ENCODE assay signal across 30 cellular contexts in genomic region chr6:166567813-166568212, GRCh38. TPM values are rescaled to one million over a fixed set of nuclear protein-coding genes. Genes with fewer than 3 reads are reported as not detected.
DNase-seq lines count a peak whose midpoint lies in the region; ATAC-seq, FAIRE-seq and TF ChIP-seq lines count a peak whose summit lies in the region.
"Had no signal": no experiment of that assay in that cellular context is flagged by ENCODE, and none has a peak within 500 bp of the region (broad histone marks: within the 10 kb centered on the region; RNA-seq: fewer than 3 reads in every experiment).

No MANE protein-coding gene starts in this region.

- POLR2A ChIA-PET in IMR-90 (lab: Charles Lee; ENCODE audit: unreplicated experiment) = no interaction called here

- no peak for ATAC-seq in IMR-90 (ENCODE audit: low read depth)
- ATAC-seq: HCT116, left colon had no signal

- H3K9me3 ChIP-seq in IMR-90 (ENCODE audit: control insufficient read depth, insufficient read depth, low read length) (no peaks in the 10 kb centered on the region), keratinocyte (ENCODE audit: control insufficient read depth, low read depth, low read length) (no peaks in the 10 kb centered on the region), skeletal muscle satellite cell (replicated peaks; ENCODE audit: low read length) (no peaks in the 10 kb centered on the region), sigmoid colon (no peaks in the 10 kb centered on the region)
- H3K9me3 ChIP-seq: esophagus muscularis mucosa, gastroesophageal sphincter, right atrium auricular region, thyroid gland had no signal

- H3K23ac ChIP-seq in IMR-90 (ENCODE audit: low read depth, low read length) = no peak overlapping the region

- TF ChIP-seq CTCF in IMR-90 (conservative IDR thresholded peaks at IDR 0.05; ENCODE audit: low read depth, low read length) = no peak
- no peak for TF ChIP-seq CTCF in brain microvascular endothelial cell (IDR thresholded peaks at IDR 0.05; ENCODE audit: low read depth, low read length, missing control alignments)
- TF ChIP-seq CTCF in keratinocyte (optimal IDR thresholded peaks at IDR 0.05 in 1 of 3, IDR thresholded peaks at IDR 0.05 in 1 of 3, conservative IDR thresholded peaks at IDR 0.05 in 1 of 3; ENCODE audit: extremely low read depth in 1 of 3, insufficient read depth in 2 of 3, low read length in 3 of 3) = no peak
- TF ChIP-seq CTCF in sigmoid colon (IDR thresholded peaks at IDR 0.05) = no peak

- H3K4me2 ChIP-seq in IMR-90 (ENCODE audit: low read depth, low read length) = no peak overlapping the region
- H3K4me2 ChIP-seq in keratinocyte (ENCODE audit: control insufficient read depth, extremely low read depth, insufficient read depth, low read depth, low read length) = no peak overlapping the region
- peak overlapping the region; percentile 24 for H3K4me2 ChIP-seq in skeletal muscle satellite cell (ENCODE audit: low read length)
- H3K4me2 ChIP-seq: hepatocyte had no signal

- H2BK5ac ChIP-seq in IMR-90 (ENCODE audit: low read depth, low read length, poor library complexity, severe bottlenecking) = peak overlapping the region; percentile 48

- TF ChIP-seq EP300 in sigmoid colon (IDR thresholded peaks at IDR 0.05) = no peak

- peak overlapping the region; percentile 4 to 41; a peak in 2 of 4 replicates for H4K8ac ChIP-seq in IMR-90 (ENCODE audit: low read depth in 2 of 2, low read length in 2 of 2)

- H4K5ac ChIP-seq in IMR-90 (ENCODE audit: low read depth, low read length) = no peak overlapping the region

- H3K4ac ChIP-seq in IMR-90 (ENCODE audit: low read depth, low read length) = peak overlapping the region; percentile 74

- H3K9ac ChIP-seq in IMR-90 (ENCODE audit: low read depth, low read length) (no peak overlapping the region), keratinocyte (ENCODE audit: control insufficient read depth, extremely low read depth, insufficient read depth, low read length) (peak overlapping the region; percentile 19), skeletal muscle satellite cell (ENCODE audit: low read depth, low read length) (peak overlapping the region; percentile 56)
- H3K9ac ChIP-seq: parathyroid adenoma had no signal

- peak overlapping the region; percentile 4; the same call in 1 of the 2 replicates for H3K14ac ChIP-seq in IMR-90 (replicated peaks; ENCODE audit: low read depth, low read length)

- H3K56ac ChIP-seq in IMR-90 (ENCODE audit: extremely low read depth, insufficient read depth, low read length) = no peak overlapping the region

- H3K9me1 ChIP-seq in IMR-90 (ENCODE audit: insufficient read depth, low read length) (peaks cover 21% of the 10 kb centered on the region), keratinocyte (ENCODE audit: control insufficient read depth, extremely low read depth, insufficient read depth, low read length) (no peaks in the 10 kb centered on the region)

- peaks cover 15% of the 10 kb centered on the region; the same call in 1 of the 2 replicates for H3K36me3 ChIP-seq in IMR-90 (ENCODE audit: control insufficient read depth, insufficient read depth, low read length)
- no peaks in the 10 kb centered on the region for H3K36me3 ChIP-seq in brain microvascular endothelial cell (replicated peaks)
- H3K36me3 ChIP-seq in keratinocyte (ENCODE audit: control insufficient read depth in 2 of 2, extremely low read depth in 1 of 2, insufficient read depth in 2 of 2, low read length in 2 of 2) = no peaks in the 10 kb centered on the region
- H3K36me3 ChIP-seq in skeletal muscle satellite cell (ENCODE audit: insufficient read depth, low read length) = peaks cover 34% of the 10 kb centered on the region
- no peaks in the 10 kb centered on the region for H3K36me3 ChIP-seq in sigmoid colon
- H3K36me3 ChIP-seq: cardiac muscle cell, right atrium auricular region, thyroid gland had no signal

- no peak for TF ChIP-seq RAD21 in IMR-90 (IDR thresholded peaks at IDR 0.05; ENCODE audit: low read length)

- CTCF ChIA-PET in IMR-90 (lab: Yijun Ruan, JAX) = no interaction called here

- peak overlapping the region; percentile 73; the same call in 2 of the 3 replicates for H2BK15ac ChIP-seq in IMR-90 (ENCODE audit: low read depth, low read length)

- peaks cover 13 to 59% of the 10 kb centered on the region in 2 experiments for H3K79me1 ChIP-seq in IMR-90 (ENCODE audit: low read depth in 1 of 2, low read length in 2 of 2)

- H3K27ac ChIP-seq in IMR-90 (ENCODE audit: insufficient read depth, low read length) (peak overlapping the region; percentile 9), brain microvascular endothelial cell (peak overlapping the region; percentile 43), keratinocyte (ENCODE audit: control insufficient read depth, insufficient read depth, low read length) (peak overlapping the region; percentile 73), sigmoid colon (no peak overlapping the region)
- H3K27ac ChIP-seq: C4-2B, cardiac muscle cell, esophagus muscularis mucosa, gastroesophageal sphincter, hepatocyte, parathyroid adenoma, thyroid gland had no signal

- no peak overlapping the region for H3K4me3 ChIP-seq in IMR-90 (ENCODE audit: insufficient read depth, low read depth, low read length)
- no peak overlapping the region for H3K4me3 ChIP-seq in brain microvascular endothelial cell (ENCODE audit: low read depth, low read length)
- no peak overlapping the region for H3K4me3 ChIP-seq in keratinocyte (ENCODE audit: control insufficient read depth in 2 of 3, extremely low read depth in 1 of 3, insufficient read depth in 2 of 3, low read depth in 1 of 3, low read length in 3 of 3)
- no peak overlapping the region for H3K4me3 ChIP-seq in skeletal muscle satellite cell (ENCODE audit: low read length)
- no peak overlapping the region for H3K4me3 ChIP-seq in sigmoid colon
- H3K4me3 ChIP-seq: cardiac muscle cell, esophagus muscularis mucosa, gastroesophageal sphincter, hepatocyte, right atrium auricular region, thyroid gland had no signal

- H4K20me1 ChIP-seq in IMR-90 (ENCODE audit: insufficient read depth, low read length) = peaks cover 27% of the 10 kb centered on the region
- H4K20me1 ChIP-seq in keratinocyte (ENCODE audit: control insufficient read depth, extremely low read depth, insufficient read depth, low read length) = no peaks in the 10 kb centered on the region

- intact Hi-C loops in IMR-90 (cut with micrococcal nuclease) = no loop called here
- intact Hi-C loops in sigmoid colon (cut with DNase I) = no loop called here

- H2AK9ac ChIP-seq in IMR-90 (replicated peaks; ENCODE audit: low read depth, low read length, poor library complexity) = no peak overlapping the region

- H2AFZ ChIP-seq in IMR-90 (replicated peaks; ENCODE audit: low read length, poor library complexity) = no peak overlapping the region
- no peak overlapping the region for H2AFZ ChIP-seq in keratinocyte (ENCODE audit: control insufficient read depth, low read length)
- H2AFZ ChIP-seq: hepatocyte, parathyroid adenoma had no signal

- peak overlapping the region; percentile 16 for H2BK20ac ChIP-seq in IMR-90 (ENCODE audit: low read depth, low read length)

- peak overlapping the region; percentile 22 for H2BK120ac ChIP-seq in IMR-90 (ENCODE audit: low read depth, low read length)

- no peak overlapping the region for H3K18ac ChIP-seq in IMR-90 (ENCODE audit: low read depth, low read length)

- DNase-seq in IMR-90 (no peak), brain microvascular endothelial cell (no peak), keratinocyte (ENCODE audit: low read depth, low spot score) (no peak), frontal cortex (ENCODE audit: low spot score in 2 of 2) (no peak), hippocampal formation (lab: John Stamatoyannopoulos, UW) (no peak), sigmoid colon (no peak)
- DNase-seq: activated CD4-positive, alpha-beta T cell treated with anti-CD3 and anti-CD28 coated beads, Interleukin-2, amount 50 U/mL, for 1 hour; activated CD4-positive, CD25-positive, alpha-beta regulatory T cell; activated gamma-delta T cell; activated naive CD8-positive, alpha-beta T cell treated with anti-CD3 and anti-CD28 coated beads for 36 hours; activated T-cell treated with anti-CD3 and anti-CD28 coated beads, Interleukin-2, amount 50 U/mL, for 24 hours; aorta; COR-L47; cortex of kidney; DMS53; left colon; NCI-H1694 treated with DMSO at 0.1 percent for 48 hours; NCI-H510A; stimulated activated CD4-positive, alpha-beta T cell treated with anti-CD3 and anti-CD28 coated beads, Interleukin-2, amount 100 ng/mL, for 48 hours; thyroid gland had no signal

- H3K79me2 ChIP-seq in keratinocyte (ENCODE audit: control insufficient read depth, insufficient read depth, low read length) = no peaks in the 10 kb centered on the region

- 100% methylated on average over 1 of the region's 8 CpGs; no CpG with 5 or more reads in 1 of the 2 experiments for WGBS in IMR-90 (ENCODE audit: extremely low coverage in 2 of 2, insufficient read length in 1 of 2), 2 experiments
- 90 to 93% methylated on average over 8 of the region's 8 CpGs for WGBS in sigmoid colon, 2 donors

- no peak for TF ChIP-seq POLR2A in IMR-90 (IDR thresholded peaks at IDR 0.05; ENCODE audit: low read depth, low read length)
- no peak for TF ChIP-seq POLR2A in sigmoid colon (IDR thresholded peaks at IDR 0.05)

- no peak for FAIRE-seq in keratinocyte (lab: Jason Lieb, UNC)
- FAIRE-seq in frontal cortex (lab: Jason Lieb, UNC) = no peak
- FAIRE-seq: GM12892 had no signal

- H3K27me3 ChIP-seq in IMR-90 (ENCODE audit: control insufficient read depth, insufficient read depth, low read length) = no peaks in the 10 kb centered on the region
- no peaks in the 10 kb centered on the region for H3K27me3 ChIP-seq in brain microvascular endothelial cell (replicated peaks)
- H3K27me3 ChIP-seq in keratinocyte (ENCODE audit: control insufficient read depth, extremely low read depth, insufficient read depth, low read length) = no peaks in the 10 kb centered on the region
- H3K27me3 ChIP-seq in skeletal muscle satellite cell (ENCODE audit: control insufficient read depth, insufficient read depth, low read length) = no peaks in the 10 kb centered on the region
- no peaks in the 10 kb centered on the region for H3K27me3 ChIP-seq in sigmoid colon
- H3K27me3 ChIP-seq: cardiac muscle cell, esophagus muscularis mucosa, gastroesophageal sphincter, hepatocyte, right atrium auricular region, thyroid gland had no signal

- peak overlapping the region; percentile 60 for H4K91ac ChIP-seq in IMR-90 (ENCODE audit: insufficient read depth, low read depth, low read length)

- H2AK5ac ChIP-seq in IMR-90 (ENCODE audit: low read depth, low read length) = peak overlapping the region; percentile 53; the same call in 1 of the 2 replicates

- BruUV-seq in IMR-90 (replicated peaks; lab: Mats Ljungman, UMichigan) = no TSS peak

- in situ Hi-C loops in IMR-90 (cut with MboI; ENCODE audit: low sequenced_read_pairs) = no loop called here
- in situ Hi-C loops in brain microvascular endothelial cell (cut with HindIII; ENCODE audit: low pct_ligation_motif_present, low sequenced_read_pairs) = no loop called here

- peaks cover 17% of the 10 kb centered on the region for H3K4me1 ChIP-seq in IMR-90 (ENCODE audit: control insufficient read depth, insufficient read depth, low read length)
- peaks cover 24% of the 10 kb centered on the region for H3K4me1 ChIP-seq in keratinocyte (ENCODE audit: control insufficient read depth, extremely low read depth, insufficient read depth, low read length)
- peaks cover 46% of the 10 kb centered on the region for H3K4me1 ChIP-seq in skeletal muscle satellite cell (ENCODE audit: control insufficient read depth, insufficient read depth, low read length)
- H3K4me1 ChIP-seq in sigmoid colon = peaks cover 0 to 12% (median 3%) of the 10 kb centered on the region in 4 donors

- dilution Hi-C loops in IMR-90 (cut with HindIII; ENCODE audit: low sequenced_read_pairs, unreplicated experiment) (no loop called here), keratinocyte (cut with MboI; ENCODE audit: extremely low pct_ligation_motif_present, low sequenced_read_pairs) (no loop called here)

RNA-seq across cellular contexts. Expression of gene RAMACL, which starts 18.7 kb away (rescaled TPM):
- total RNA-seq in IMR-90 (2012; rRNA removed) = 0.90 and 1.1 TPM in 2 replicates
- 0.17 and 0.46 TPM in 2 replicates for polyA plus RNA-seq in IMR-90 (2012; rRNA removed)
- 0.02 and 0.03 TPM in 2 replicates for polyA plus RNA-seq in IMR-90 (2012; cell fraction: cytosol; rRNA removed)
- polyA plus RNA-seq in IMR-90 (2012; cell fraction: nucleus; rRNA removed; ENCODE audit: low replicate concordance) = 0.17 and 0.94 TPM in 2 replicates
- polyA plus RNA-seq in keratinocyte = 4.0 to 7.7 TPM (median 5.3 TPM) in 3 replicates
- polyA plus RNA-seq in keratinocyte (2011; ENCODE audit: low read depth) = 4.1 TPM
- 5.2 and 5.7 TPM in 2 replicates for polyA plus RNA-seq in keratinocyte (2011; cell fraction: cytosol; rRNA removed)
- polyA plus RNA-seq in keratinocyte (2011; cell fraction: nucleus; rRNA removed) = 4.1 and 5.0 TPM in 2 replicates
- 3.9 and 6.1 TPM in 2 replicates for polyA plus RNA-seq in keratinocyte (2012; ENCODE audit: low replicate concordance)
- 2.7 to 3.8 TPM in 2 of 3 replicates, not detected in the other for polyA minus RNA-seq in keratinocyte
- polyA minus RNA-seq in keratinocyte (2011; cell fraction: cytosol; rRNA and poly(A)+ RNA removed) = 2.9 TPM
- 0.42 and 3.4 TPM in 2 replicates for polyA minus RNA-seq in keratinocyte (2011; cell fraction: nucleus; rRNA and poly(A)+ RNA removed)
- 2.6 and 3.5 TPM in 2 replicates for total RNA-seq in skeletal muscle satellite cell (2012; rRNA removed)
- 0.82 TPM for total RNA-seq in frontal cortex
- 1 to 10 TPM in 3 of 4 donors, under 1 TPM in 1; 0.66 to 3.0 (median 2.2) TPM for total RNA-seq in sigmoid colon
- polyA plus RNA-seq in sigmoid colon = under 1 TPM in 1 of 3 donors, not detected in 2; 0.34 TPM

RNA-seq across cellular contexts. Expression of gene RPS6KA2, which starts 59.2 kb away (rescaled TPM):
- total RNA-seq in IMR-90 (2012; rRNA removed) (22.2 and 26.9 TPM in 2 replicates), frontal cortex (24.9 TPM), sigmoid colon (10 to 100 TPM; 27.8 to 44.7 (median 32.3) TPM)
- polyA plus RNA-seq in IMR-90 (2012; rRNA removed) (27.6 and 31.3 TPM in 2 replicates), keratinocyte (8.2 to 10.4 TPM (median 9.2 TPM) in 3 replicates), sigmoid colon (10 to 100 TPM in 2 of 3 donors, 1 to 10 TPM in 1; 6.5 to 14.7 (median 12.6) TPM)
- 22.6 and 41.6 TPM in 2 replicates for polyA plus RNA-seq in IMR-90 (2012; cell fraction: cytosol; rRNA removed)
- polyA plus RNA-seq in IMR-90 (2012; cell fraction: nucleus; rRNA removed; ENCODE audit: low replicate concordance) = 23.6 and 31.1 TPM in 2 replicates
- polyA plus RNA-seq in keratinocyte (2011; ENCODE audit: low read depth) = 6.0 TPM
- polyA plus RNA-seq in keratinocyte (2011; cell fraction: cytosol; rRNA removed) = 10.2 and 15.1 TPM in 2 replicates
- 9.6 and 11.9 TPM in 2 replicates for polyA plus RNA-seq in keratinocyte (2011; cell fraction: nucleus; rRNA removed)
- polyA plus RNA-seq in keratinocyte (2012; ENCODE audit: low replicate concordance) = 8.3 and 11.2 TPM in 2 replicates
- polyA minus RNA-seq in keratinocyte = 17.2 to 47.4 TPM (median 18.7 TPM) in 3 replicates
- polyA minus RNA-seq in keratinocyte (2011; cell fraction: cytosol; rRNA and poly(A)+ RNA removed) = 17.3 TPM
- 7.9 and 13.3 TPM in 2 replicates for polyA minus RNA-seq in keratinocyte (2011; cell fraction: nucleus; rRNA and poly(A)+ RNA removed)
- total RNA-seq in skeletal muscle satellite cell (2012; rRNA removed) = 58.8 and 60.7 TPM in 2 replicates

Comparison
In these comparisons a context has a peak if more than half of its experiments do, and no peak if none do; other contexts are left out.
1. H3K27ac ChIP-seq: peak in IMR-90 (single experiment), brain microvascular endothelial cell (single experiment) and keratinocyte (single experiment); none in sigmoid colon (0 of 4).